ENCODE assay signal across 1 cellular context in the genomic region with DNA sequence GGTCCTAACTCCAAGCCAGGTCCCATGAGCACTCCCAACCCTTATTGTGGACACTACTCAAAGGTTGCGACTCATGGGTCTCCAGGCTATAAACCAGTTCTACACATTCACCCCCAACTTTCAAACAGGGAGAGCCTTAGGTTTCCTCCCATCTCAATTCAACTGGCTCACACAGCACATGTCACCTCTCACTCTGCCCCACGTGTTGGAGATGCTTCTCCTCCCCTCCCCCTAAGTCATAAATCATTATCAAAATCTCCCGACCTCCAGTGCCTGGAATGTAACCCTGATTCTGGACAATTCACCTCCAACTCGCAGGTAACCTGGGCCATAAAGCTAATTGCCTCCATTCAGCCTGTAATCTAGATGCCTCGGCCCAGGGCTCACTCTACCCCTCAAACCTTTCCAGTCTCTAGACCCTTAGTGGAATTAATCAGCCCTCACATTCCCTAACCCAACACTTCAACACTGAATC.
A peak's percentile ranks its signal among the peaks of the same experiment; 100 is the strongest.
TF ChIP-seq lines count a peak whose summit lies in the region.

No MANE protein-coding gene starts in this region.

TF ChIP-seq in HEK293, 187 proteins besides CTCF, POLR2A, EP300 and RAD21 (continued from another document):
- TF ChIP-seq, protein P1, sequence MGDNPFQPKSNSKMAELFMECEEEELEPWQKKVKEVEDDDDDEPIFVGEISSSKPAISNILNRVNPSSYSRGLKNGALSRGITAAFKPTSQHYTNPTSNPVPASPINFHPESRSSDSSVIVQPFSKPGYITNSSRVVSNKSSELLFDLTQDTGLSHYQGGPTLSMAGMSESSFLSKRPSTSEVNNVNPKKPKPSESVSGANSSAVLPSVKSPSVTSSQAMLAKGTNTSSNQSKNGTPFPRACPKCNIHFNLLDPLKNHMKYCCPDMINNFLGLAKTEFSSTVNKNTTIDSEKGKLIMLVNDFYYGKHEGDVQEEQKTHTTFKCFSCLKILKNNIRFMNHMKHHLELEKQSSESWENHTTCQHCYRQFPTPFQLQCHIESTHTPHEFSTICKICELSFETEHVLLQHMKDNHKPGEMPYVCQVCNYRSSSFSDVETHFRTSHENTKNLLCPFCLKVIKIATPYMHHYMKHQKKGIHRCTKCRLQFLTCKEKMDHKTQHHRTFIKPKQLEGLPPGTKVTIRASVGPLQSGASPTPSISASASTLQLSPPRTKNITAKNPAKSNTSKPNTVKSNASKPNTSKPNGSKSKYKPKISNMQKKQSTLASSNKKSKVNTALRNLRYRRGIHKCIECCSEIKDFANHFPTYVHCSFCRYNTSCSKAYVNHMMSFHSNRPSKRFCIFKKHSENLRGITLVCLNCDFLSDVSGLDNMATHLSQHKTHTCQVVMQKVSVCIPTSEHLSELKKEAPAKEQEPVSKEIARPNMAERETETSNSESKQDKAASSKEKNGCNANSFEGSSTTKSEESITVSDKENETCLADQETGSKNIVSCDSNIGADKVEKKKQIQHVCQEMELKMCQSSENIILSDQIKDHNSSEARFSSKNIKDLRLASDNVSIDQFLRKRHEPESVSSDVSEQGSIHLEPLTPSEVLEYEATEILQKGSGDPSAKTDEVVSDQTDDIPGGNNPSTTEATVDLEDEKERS (tag by site-specific recombination; IDR thresholded peaks at IDR 0.05): no peak
- no peak for TF ChIP-seq ZNF426 (tag by site-specific recombination; IDR thresholded peaks at IDR 0.05)
- no peak for TF ChIP-seq YY1 (tag by site-specific recombination; IDR thresholded peaks at IDR 0.05)
- no peak for TF ChIP-seq HOXD13 (CRISPR knock-in tag; IDR thresholded peaks at IDR 0.05; ENCODE audit: borderline replicate concordance)
- TF ChIP-seq ZFP37 (tag by site-specific recombination; IDR thresholded peaks at IDR 0.05): no peak
- TF ChIP-seq, protein P2, sequence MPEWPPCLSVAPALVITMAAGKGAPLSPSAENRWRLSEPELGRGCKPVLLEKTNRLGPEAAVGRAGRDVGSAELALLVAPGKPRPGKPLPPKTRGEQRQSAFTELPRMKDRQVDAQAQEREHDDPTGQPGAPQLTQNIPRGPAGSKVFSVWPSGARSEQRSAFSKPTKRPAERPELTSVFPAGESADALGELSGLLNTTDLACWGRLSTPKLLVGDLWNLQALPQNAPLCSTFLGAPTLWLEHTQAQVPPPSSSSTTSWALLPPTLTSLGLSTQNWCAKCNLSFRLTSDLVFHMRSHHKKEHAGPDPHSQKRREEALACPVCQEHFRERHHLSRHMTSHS (tag by site-specific recombination; IDR thresholded peaks at IDR 0.05): no peak
- TF ChIP-seq ZNF76 (tag by site-specific recombination; IDR thresholded peaks at IDR 0.05; ENCODE audit: borderline replicate concordance, low read depth): 0 out of 2 replicates have a peak, but pooled peaks have one; percentile 23
- TF ChIP-seq, protein P3, sequence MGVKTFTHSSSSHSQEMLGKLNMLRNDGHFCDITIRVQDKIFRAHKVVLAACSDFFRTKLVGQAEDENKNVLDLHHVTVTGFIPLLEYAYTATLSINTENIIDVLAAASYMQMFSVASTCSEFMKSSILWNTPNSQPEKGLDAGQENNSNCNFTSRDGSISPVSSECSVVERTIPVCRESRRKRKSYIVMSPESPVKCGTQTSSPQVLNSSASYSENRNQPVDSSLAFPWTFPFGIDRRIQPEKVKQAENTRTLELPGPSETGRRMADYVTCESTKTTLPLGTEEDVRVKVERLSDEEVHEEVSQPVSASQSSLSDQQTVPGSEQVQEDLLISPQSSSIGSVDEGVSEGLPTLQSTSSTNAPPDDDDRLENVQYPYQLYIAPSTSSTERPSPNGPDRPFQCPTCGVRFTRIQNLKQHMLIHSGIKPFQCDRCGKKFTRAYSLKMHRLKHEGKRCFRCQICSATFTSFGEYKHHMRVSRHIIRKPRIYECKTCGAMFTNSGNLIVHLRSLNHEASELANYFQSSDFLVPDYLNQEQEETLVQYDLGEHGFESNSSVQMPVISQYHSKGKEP (tag by site-specific recombination; IDR thresholded peaks at IDR 0.05): no peak
- no peak for TF ChIP-seq GLI4 (tag by site-specific recombination; IDR thresholded peaks at IDR 0.05)
- TF ChIP-seq ZNF600 (tag by site-specific recombination; IDR thresholded peaks at IDR 0.05): 0 out of 2 replicates have a peak, but pooled peaks have one; percentile 26
- no peak for TF ChIP-seq KLF1 (tag by site-specific recombination; IDR thresholded peaks at IDR 0.05)
- no peak for TF ChIP-seq ZNF23 (tag by site-specific recombination; IDR thresholded peaks at IDR 0.05; ENCODE audit: borderline replicate concordance)
- TF ChIP-seq ZNF335 (tag by site-specific recombination; conservative IDR thresholded peaks at IDR 0.05): peak; percentile 53
- TF ChIP-seq ZNF658 (tag by site-specific recombination; IDR thresholded peaks at IDR 0.05): no peak
- TF ChIP-seq, protein P4, sequence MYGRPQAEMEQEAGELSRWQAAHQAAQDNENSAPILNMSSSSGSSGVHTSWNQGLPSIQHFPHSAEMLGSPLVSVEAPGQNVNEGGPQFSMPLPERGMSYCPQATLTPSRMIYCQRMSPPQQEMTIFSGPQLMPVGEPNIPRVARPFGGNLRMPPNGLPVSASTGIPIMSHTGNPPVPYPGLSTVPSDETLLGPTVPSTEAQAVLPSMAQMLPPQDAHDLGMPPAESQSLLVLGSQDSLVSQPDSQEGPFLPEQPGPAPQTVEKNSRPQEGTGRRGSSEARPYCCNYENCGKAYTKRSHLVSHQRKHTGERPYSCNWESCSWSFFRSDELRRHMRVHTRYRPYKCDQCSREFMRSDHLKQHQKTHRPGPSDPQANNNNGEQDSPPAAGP (tag by site-specific recombination; IDR thresholded peaks at IDR 0.05): peak; percentile 17; the same call in 1 of the 2 replicates
- no peak for TF ChIP-seq ZNF530 (tag by site-specific recombination; IDR thresholded peaks at IDR 0.05; ENCODE audit: low read depth)
- no peak for TF ChIP-seq BCL11A (tag by site-specific recombination; IDR thresholded peaks at IDR 0.05; ENCODE audit: low read depth)
- TF ChIP-seq ZNF843 (tag by site-specific recombination; IDR thresholded peaks at IDR 0.05): no peak
- TF ChIP-seq, protein P5, sequence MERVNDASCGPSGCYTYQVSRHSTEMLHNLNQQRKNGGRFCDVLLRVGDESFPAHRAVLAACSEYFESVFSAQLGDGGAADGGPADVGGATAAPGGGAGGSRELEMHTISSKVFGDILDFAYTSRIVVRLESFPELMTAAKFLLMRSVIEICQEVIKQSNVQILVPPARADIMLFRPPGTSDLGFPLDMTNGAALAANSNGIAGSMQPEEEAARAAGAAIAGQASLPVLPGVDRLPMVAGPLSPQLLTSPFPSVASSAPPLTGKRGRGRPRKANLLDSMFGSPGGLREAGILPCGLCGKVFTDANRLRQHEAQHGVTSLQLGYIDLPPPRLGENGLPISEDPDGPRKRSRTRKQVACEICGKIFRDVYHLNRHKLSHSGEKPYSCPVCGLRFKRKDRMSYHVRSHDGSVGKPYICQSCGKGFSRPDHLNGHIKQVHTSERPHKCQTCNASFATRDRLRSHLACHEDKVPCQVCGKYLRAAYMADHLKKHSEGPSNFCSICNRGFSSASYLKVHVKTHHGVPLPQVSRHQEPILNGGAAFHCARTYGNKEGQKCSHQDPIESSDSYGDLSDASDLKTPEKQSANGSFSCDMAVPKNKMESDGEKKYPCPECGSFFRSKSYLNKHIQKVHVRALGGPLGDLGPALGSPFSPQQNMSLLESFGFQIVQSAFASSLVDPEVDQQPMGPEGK (tag by site-specific recombination; IDR thresholded peaks at IDR 0.05): peak; percentile 21; the same call in 1 of the 2 replicates
- peak; percentile 4 for TF ChIP-seq SP2 (tag by site-specific recombination; IDR thresholded peaks at IDR 0.05)
